28 cellular contexts compared by ENCODE assay signal in genomic region chr4:152587127-152587526, GRCh38.
"Had no signal": no experiment of that assay in that cellular context is flagged by ENCODE, and none has a peak within 500 bp of the region (broad histone marks: within the 10 kb centered on the region; RNA-seq: fewer than 3 reads in every experiment).

No MANE protein-coding gene starts in this region.

- H3K4me3 ChIP-seq: pancreas, prostate gland, right atrium auricular region, right lobe of liver, sigmoid colon, stomach, thoracic aorta, thyroid gland, tibial nerve, upper lobe of left lung, vagina had no signal

- H3K36me3 ChIP-seq: neutrophil, pancreas, prostate gland, right atrium auricular region, right lobe of liver, sigmoid colon, stomach, thoracic aorta, thyroid gland, tibial nerve, upper lobe of left lung, vagina had no signal

- ATAC-seq: natural killer cell treated with Interleukin-12 subunit alpha and Interleukin-12 subunit beta and Interleukin-15 and Interleukin-18, amount 100 ng/mL, for 72 hours; pancreas; stimulated activated effector memory CD8-positive, alpha-beta T cell treated with anti-CD3 and anti-CD28 coated beads, Interleukin-12 subunit alpha, Interleukin-12 subunit beta, amount 100 ng/mL, for 72 hours; stimulated activated naive B cell treated with anti-CD40 and anti-IgM and Interleukin-4, amounts not matched to agents 10 μg/mL and 1 μg/mL and 100 μg/mL, for 72 hours had no signal

- H3K4me1 ChIP-seq: pancreas, prostate gland had no signal

- H3K27ac ChIP-seq: pancreas, prostate gland, right atrium auricular region, right lobe of liver, sigmoid colon, thoracic aorta, thyroid gland, tibial nerve, upper lobe of left lung, vagina had no signal

- H3K9me3 ChIP-seq: neutrophil, pancreas, prostate gland, right atrium auricular region, right lobe of liver, sigmoid colon, thoracic aorta, thyroid gland, tibial nerve, upper lobe of left lung, vagina had no signal

- FAIRE-seq: pancreas, small intestine, urothelium cell line had no signal

- H3K9me3 Mint-ChIP-seq: natural killer cell treated with Interleukin-12 subunit alpha and Interleukin-12 subunit beta and Interleukin-15 and Interleukin-18, amount 100 ng/mL, for 72 hours; neural crest cell; stimulated activated effector memory CD8-positive, alpha-beta T cell treated with anti-CD3 and anti-CD28 coated beads, Interleukin-12 subunit alpha, Interleukin-12 subunit beta, amount 100 ng/mL, for 72 hours; stimulated activated naive B cell treated with anti-CD40 and anti-IgM and Interleukin-4, amounts not matched to agents 10 μg/mL and 1 μg/mL and 100 μg/mL, for 72 hours had no signal

- DNase-seq: nephron progenitor cell; nucleus accumbens; pancreas; retina; right lobe of liver; sigmoid colon; stimulated activated CD4-positive, alpha-beta T cell treated with anti-CD3 and anti-CD28 coated beads, Interleukin-15, amount 100 ng/mL, for 24 hours; stimulated activated CD4-positive, alpha-beta T cell treated with anti-CD3 and anti-CD28 coated beads, Interleukin-2, amount 100 ng/mL, for 24 hours; stimulated activated CD4-positive, alpha-beta T cell treated with anti-CD3 and anti-CD28 coated beads, Interleukin-2, amount 100 ng/mL, for 48 hours; stimulated activated CD4-positive, alpha-beta T cell treated with anti-CD3 and anti-CD28 coated beads, Interleukin-4, amount 100 ng/mL, for 24 hours; stimulated activated naive B cell treated with anti-CD40 and anti-IgM and Interleukin-4, amounts not matched to agents 10 μg/mL and 1 μg/mL and 100 μg/mL, for 72 hours; stimulated activated naive CD4-positive, alpha-beta T cell treated with Interleukin-2 at 50 U/mL for 16 hours; stomach; thyroid gland; trophoblast cell; upper lobe of left lung had no signal

- H3K27me3 ChIP-seq: right atrium auricular region, right lobe of liver, sigmoid colon, stomach, thyroid gland, tibial nerve, upper lobe of left lung, vagina had no signal

- H3K27ac Mint-ChIP-seq: natural killer cell treated with Interleukin-12 subunit alpha and Interleukin-12 subunit beta and Interleukin-15 and Interleukin-18, amount 100 ng/mL, for 72 hours; nephron progenitor cell; stimulated activated effector memory CD8-positive, alpha-beta T cell treated with anti-CD3 and anti-CD28 coated beads, Interleukin-12 subunit alpha, Interleukin-12 subunit beta, amount 100 ng/mL, for 72 hours; stimulated activated naive B cell treated with anti-CD40 and anti-IgM and Interleukin-4, amounts not matched to agents 10 μg/mL and 1 μg/mL and 100 μg/mL, for 72 hours; stimulated activated naive CD8-positive, alpha-beta T cell treated with anti-CD3 and anti-CD28 coated beads, Interleukin-15, Interleukin-2, amounts not matched to agents 100 ng/mL and 50 ng/mL, for 24 hours had no signal

- H3K36me3 Mint-ChIP-seq: natural killer cell treated with Interleukin-12 subunit alpha and Interleukin-12 subunit beta and Interleukin-15 and Interleukin-18, amount 100 ng/mL, for 72 hours; stimulated activated effector memory CD8-positive, alpha-beta T cell treated with anti-CD3 and anti-CD28 coated beads, Interleukin-12 subunit alpha, Interleukin-12 subunit beta, amount 100 ng/mL, for 72 hours; stimulated activated naive B cell treated with anti-CD40 and anti-IgM and Interleukin-4, amounts not matched to agents 10 μg/mL and 1 μg/mL and 100 μg/mL, for 72 hours had no signal

- H3K4me3 Mint-ChIP-seq: natural killer cell treated with Interleukin-12 subunit alpha and Interleukin-12 subunit beta and Interleukin-15 and Interleukin-18, amount 100 ng/mL, for 72 hours; nephron progenitor cell; neural crest cell; stimulated activated effector memory CD8-positive, alpha-beta T cell treated with anti-CD3 and anti-CD28 coated beads, Interleukin-12 subunit alpha, Interleukin-12 subunit beta, amount 100 ng/mL, for 72 hours; stimulated activated naive B cell treated with anti-CD40 and anti-IgM and Interleukin-4, amounts not matched to agents 10 μg/mL and 1 μg/mL and 100 μg/mL, for 72 hours; stimulated activated naive CD8-positive, alpha-beta T cell treated with anti-CD3 and anti-CD28 coated beads, Interleukin-15, Interleukin-2, amounts not matched to agents 100 ng/mL and 50 ng/mL, for 24 hours had no signal
